ENCODE assay signal across 8 cellular contexts in the genomic region with DNA sequence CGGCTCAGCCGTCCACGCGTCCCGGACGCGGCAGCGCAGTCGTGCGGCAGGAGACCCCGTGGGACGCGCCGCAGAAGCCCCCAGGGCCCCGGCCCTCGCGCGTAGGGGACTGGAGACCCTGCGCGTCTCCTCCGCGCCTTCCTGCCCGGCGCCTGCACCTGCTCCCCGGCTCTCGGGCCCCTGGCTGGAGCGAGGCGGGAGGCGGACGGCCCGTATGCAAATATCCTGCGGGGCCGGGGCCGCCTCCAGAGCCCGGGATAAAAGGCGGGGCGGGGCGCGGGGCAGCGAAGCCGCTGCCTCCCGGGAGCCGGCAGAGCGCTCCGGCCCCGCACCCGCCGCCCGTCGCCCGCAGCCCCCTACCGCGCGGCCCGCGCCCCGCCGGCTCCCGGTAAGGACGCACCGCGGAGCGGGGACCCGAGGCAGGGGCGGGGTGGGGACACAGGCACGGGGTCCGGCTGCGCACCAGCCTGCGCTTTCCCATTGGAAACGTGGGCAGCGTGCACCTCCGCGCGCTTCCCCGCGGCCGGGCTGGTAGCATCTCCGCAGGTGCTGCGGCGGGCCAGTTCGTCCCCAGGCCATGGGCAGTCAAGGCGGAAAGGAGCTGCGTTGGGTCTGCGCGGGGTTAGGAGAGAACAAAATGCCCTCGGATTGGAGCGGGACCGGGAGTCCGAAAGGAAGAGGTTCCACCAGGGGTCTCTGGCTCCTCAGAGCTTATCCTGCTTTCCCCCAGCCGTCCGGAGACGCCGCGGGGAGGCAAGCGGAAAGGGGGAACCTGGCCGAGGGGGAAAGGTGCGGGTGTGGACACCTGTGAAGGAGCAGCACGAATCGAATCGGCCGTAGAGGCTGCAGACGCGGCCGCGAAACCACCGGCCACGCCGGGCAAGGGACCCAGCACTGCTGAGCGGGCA. TPM values are rescaled to one million over a fixed set of nuclear protein-coding genes. Genes with fewer than 3 reads are reported as not detected.
A peak's percentile ranks its signal among the peaks of the same experiment; 100 is the strongest.
DNase-seq lines count a peak whose midpoint lies in the region; ATAC-seq and TF ChIP-seq lines count a peak whose summit lies in the region.

A gene with protein sequence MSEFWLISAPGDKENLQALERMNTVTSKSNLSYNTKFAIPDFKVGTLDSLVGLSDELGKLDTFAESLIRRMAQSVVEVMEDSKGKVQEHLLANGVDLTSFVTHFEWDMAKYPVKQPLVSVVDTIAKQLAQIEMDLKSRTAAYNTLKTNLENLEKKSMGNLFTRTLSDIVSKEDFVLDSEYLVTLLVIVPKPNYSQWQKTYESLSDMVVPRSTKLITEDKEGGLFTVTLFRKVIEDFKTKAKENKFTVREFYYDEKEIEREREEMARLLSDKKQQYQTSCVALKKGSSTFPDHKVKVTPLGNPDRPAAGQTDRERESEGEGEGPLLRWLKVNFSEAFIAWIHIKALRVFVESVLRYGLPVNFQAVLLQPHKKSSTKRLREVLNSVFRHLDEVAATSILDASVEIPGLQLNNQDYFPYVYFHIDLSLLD (plus strand): TSS at position 287 of the 908 bp plus-strand sequence. CDS start 1,220 bp downstream, outside the sequence.

- no peak for TF ChIP-seq POLR2A in esophagus muscularis mucosa (IDR thresholded peaks at IDR 0.05; ENCODE audit: low read depth)

- intact Hi-C loops in PC-3 (cut with micrococcal nuclease), result no loop called here
- intact Hi-C loops in esophagus muscularis mucosa (cut with DNase I), result no loop called here

- 2% methylated on average over 32 of the region's 109 CpGs for WGBS in esophagus muscularis mucosa

- H3K9me3 ChIP-seq in PC-3 (ENCODE audit: low read length) (no peaks in the 10 kb centered on the region), esophagus muscularis mucosa (no peaks in the 10 kb centered on the region)

- ATAC-seq in HG02678 (IDR thresholded peaks at IDR 0.05; ENCODE audit: unreplicated experiment), result peak; percentile 90
- ATAC-seq in PC-3, result peak; percentile 53
- no peak for ATAC-seq in HG03571 (IDR thresholded peaks at IDR 0.05; ENCODE audit: unreplicated experiment)

- H2AFZ ChIP-seq in PC-3 (ENCODE audit: low read length), result peak within 1 kb of the TSS; percentile 63

- H4K20me1 ChIP-seq in PC-3 (ENCODE audit: low read length), result no peaks in the 10 kb centered on the region

- H3K27me3 Mint-ChIP-seq in osteocyte (ENCODE audit: unreplicated experiment), result peaks cover 54% of the 10 kb centered on the region

- H3K4me1 Mint-ChIP-seq in osteocyte (ENCODE audit: unreplicated experiment), result peaks cover 21% of the 10 kb centered on the region

- peak; percentile 13 for DNase-seq in stimulated activated CD4-positive, alpha-beta T cell treated with anti-CD3 and anti-CD28 coated beads, Interleukin-4, amount 100 ng/mL, for 1 hour
- no peak for DNase-seq in stimulated activated CD4-positive, alpha-beta T cell treated with anti-CD3 and anti-CD28 coated beads, Interleukin-12 subunit alpha, Interleukin-12 subunit beta, amount 100 ng/mL, for 4 hours
- DNase-seq in PC-3 (peak; percentile 40), esophagus muscularis mucosa (ENCODE audit: extremely low spot score) (no peak), osteocyte (ENCODE audit: extremely low spot score, unreplicated experiment) (no peak), H4 (ENCODE audit: low spot score) (no peak)

- H3K27me3 ChIP-seq in PC-3 (ENCODE audit: low read length), result peaks cover 29% of the 10 kb centered on the region
- H3K27me3 ChIP-seq in esophagus muscularis mucosa, result peaks cover 0 to 70% (median 24%) of the 10 kb centered on the region in 4 donors

- H3K36me3 Mint-ChIP-seq in osteocyte (ENCODE audit: unreplicated experiment), result no peaks in the 10 kb centered on the region

- H3K27ac ChIP-seq in PC-3 (ENCODE audit: low read length) (no peak within 1 kb of the TSS), esophagus muscularis mucosa (replicated peaks in 1 of 4) (no peak within 1 kb of the TSS)

- H3K36me3 ChIP-seq in PC-3 (ENCODE audit: low read depth, low read length) (no peaks in the 10 kb centered on the region), esophagus muscularis mucosa (no peaks in the 10 kb centered on the region)

- H3K27ac Mint-ChIP-seq in osteocyte (ENCODE audit: unreplicated experiment), result no peak within 1 kb of the TSS

- POLR2A ChIA-PET in PC-3 (lab: Charles Lee; ENCODE audit: unreplicated experiment), result no interaction called here

- peaks cover 6% of the 10 kb centered on the region for H3F3A ChIP-seq in PC-3 (ENCODE audit: low read length, unreplicated experiment)

- peaks cover 44% of the 10 kb centered on the region for H3K4me1 ChIP-seq in PC-3 (ENCODE audit: insufficient read depth, low read length)
- H3K4me1 ChIP-seq in esophagus muscularis mucosa, result peaks cover 11 to 28% (median 18%) of the 10 kb centered on the region in 4 donors

- peak within 1 kb of the TSS; percentile 83 for H3K4me2 ChIP-seq in PC-3 (ENCODE audit: low read length)

- CTCF ChIA-PET in PC-3 (lab: Charles Lee), result no interaction called here

- H3K9me2 ChIP-seq in PC-3 (replicated peaks; ENCODE audit: low read length), result no peaks in the 10 kb centered on the region

- peak within 1 kb of the TSS; percentile 63 for H3K4me3 Mint-ChIP-seq in osteocyte (ENCODE audit: unreplicated experiment)

- TF ChIP-seq EP300 in esophagus muscularis mucosa (IDR thresholded peaks at IDR 0.05), result no peak

- no peak within 1 kb of the TSS for H3K9ac ChIP-seq in PC-3 (ENCODE audit: low read length)

- no TSS peak for BruUV-seq in PC-3 (replicated peaks; lab: Mats Ljungman, UMichigan)

- TF ChIP-seq CTCF in PC-3 (conservative IDR thresholded peaks at IDR 0.05; ENCODE audit: low read depth, low read length) (no peak), esophagus muscularis mucosa (IDR thresholded peaks at IDR 0.05) (no peak), osteocyte (IDR thresholded peaks at IDR 0.05) (no peak)

- H3K9me3 Mint-ChIP-seq in osteocyte (ENCODE audit: unreplicated experiment), result no peaks in the 10 kb centered on the region

- no peaks in the 10 kb centered on the region for H3K79me2 ChIP-seq in PC-3 (ENCODE audit: low read length)

- H3K4me3 ChIP-seq in PC-3 (ENCODE audit: low read length) (peak within 1 kb of the TSS; percentile 66), esophagus muscularis mucosa (peak within 1 kb of the TSS; percentile 50 to 62 (median 54))

RNA-seq across cellular contexts. Expression of the gene that starts here (rescaled TPM):
- total RNA-seq in PC-3 (2014; rRNA removed), result 0.40 TPM in 1 of 2 replicates, not detected in the other
- total RNA-seq in esophagus muscularis mucosa, result under 1 TPM in 1 of 4 donors, not detected in 3; 0.17 TPM
- not detected in 2 replicates for total RNA-seq in osteocyte
- 0.04 TPM in 2 replicates for total RNA-seq in H4 (2014; rRNA removed; shearing (Covaris generic))

Comparison
In these comparisons a context has a peak if more than half of its experiments do, and no peak if none do; other contexts are left out.
1. Peak in DNase-seq, ATAC-seq, H3K4me3 ChIP-seq and H3K4me2 ChIP-seq in PC-3; RNA of the gene not detected or under 1 TPM.